In the genomic region with DNA sequence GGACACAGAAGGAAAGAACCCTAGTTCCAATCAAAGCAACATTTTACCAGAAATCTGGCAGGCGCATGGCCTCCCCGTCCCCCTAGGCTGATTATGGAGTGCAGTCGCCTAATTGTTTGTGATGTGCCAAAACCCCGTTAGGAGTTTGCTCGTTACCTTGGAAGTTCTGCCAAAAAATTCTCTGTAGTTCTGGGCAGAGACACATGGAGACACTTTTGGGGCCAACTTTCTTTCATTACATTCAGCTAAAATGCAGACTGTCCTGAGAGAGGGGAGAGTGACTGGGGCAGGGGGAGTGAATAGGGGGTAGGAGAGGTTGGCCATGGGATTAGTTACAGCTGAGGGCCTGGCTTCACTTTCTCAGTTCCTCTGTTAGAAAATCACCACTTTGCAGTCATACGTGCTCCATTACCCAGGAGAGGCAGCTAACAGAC, we compare ENCODE assay signal across 1 cellular context.
TF ChIP-seq lines count a peak whose summit lies in the region.

No MANE protein-coding gene starts in this region.

TF ChIP-seq in GM12891, 5 proteins besides CTCF, POLR2A, EP300 and RAD21:
- TF ChIP-seq SPI1 (IDR thresholded peaks at IDR 0.05; ENCODE audit: low read depth, low read length) (peak; percentile 63; the same call in 1 of the 2 replicates), PAX5 (IDR thresholded peaks at IDR 0.05; ENCODE audit: insufficient read depth, low read length, severe bottlenecking) (no peak)
